8 cellular contexts compared by ENCODE assay signal in the genomic region with DNA sequence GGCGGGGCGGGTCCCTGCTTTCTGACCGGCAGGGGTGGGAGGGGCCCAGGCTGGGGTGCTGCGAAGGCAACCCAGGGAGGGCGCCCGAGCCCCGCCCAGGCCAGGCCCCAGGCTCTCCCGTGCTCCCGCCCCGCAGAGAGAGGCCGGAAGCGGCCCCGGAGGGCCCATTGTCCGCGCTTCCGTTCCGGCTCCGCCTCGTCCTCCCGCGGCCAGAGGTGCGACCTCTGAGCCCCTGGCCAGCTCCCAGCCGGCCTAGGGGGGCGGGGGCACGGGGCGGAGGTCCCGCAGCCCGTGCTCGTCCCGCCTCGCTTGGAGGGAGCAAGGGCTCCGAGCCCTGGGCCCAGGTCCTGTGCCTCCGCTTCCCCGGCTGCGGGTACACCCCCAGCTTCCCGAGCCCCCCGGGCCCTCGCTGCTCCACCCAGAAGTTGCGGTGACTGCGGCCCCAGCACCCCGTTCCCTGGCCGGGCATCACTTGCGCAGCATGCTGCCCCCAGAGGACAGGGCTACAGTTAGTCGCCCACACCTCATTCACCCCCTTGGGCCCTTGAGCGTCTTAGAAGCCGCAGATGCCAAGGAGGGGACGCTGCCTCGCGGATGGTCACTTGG. TPM values are rescaled to one million over a fixed set of nuclear protein-coding genes. Genes with fewer than 3 reads are reported as not detected.
DNase-seq lines count a peak whose midpoint lies in the region; ATAC-seq and TF ChIP-seq lines count a peak whose summit lies in the region.

No MANE protein-coding gene starts in this region.

- no peaks in the 10 kb centered on the region for H3K9me3 Mint-ChIP-seq in stimulated activated naive CD8-positive, alpha-beta T cell treated with anti-CD3 and anti-CD28 coated beads, Interleukin-15, Interleukin-2, amounts not matched to agents 100 ng/mL and 50 ng/mL, for 24 hours

- peak overlapping the region; percentile 94 to 97 for H3K27ac ChIP-seq in mucosa of rectum (ENCODE audit: low read depth in 2 of 2, low read length in 2 of 2)

- no peak for TF ChIP-seq CTCF in BE2C (IDR thresholded peaks at IDR 0.05; ENCODE audit: low read depth, low read length)
- TF ChIP-seq CTCF in epithelial cell of proximal tubule (conservative IDR thresholded peaks at IDR 0.05; ENCODE audit: low read depth, low read length) = no peak

- H3K36me3 Mint-ChIP-seq in stimulated activated naive CD8-positive, alpha-beta T cell treated with anti-CD3 and anti-CD28 coated beads, Interleukin-15, Interleukin-2, amounts not matched to agents 100 ng/mL and 50 ng/mL, for 24 hours (ENCODE audit: low read depth) = no peaks in the 10 kb centered on the region

- H3K4me3 ChIP-seq in BE2C (ENCODE audit: low read depth, low read length) = peak overlapping the region; percentile 54
- peak overlapping the region; percentile 67 for H3K4me3 ChIP-seq in epithelial cell of proximal tubule (ENCODE audit: low read depth, low read length)
- H3K4me3 ChIP-seq in mucosa of rectum (ENCODE audit: low read length in 2 of 2) = peak overlapping the region; percentile 66 to 84

- peak overlapping the region; percentile 90 for H3K4me3 Mint-ChIP-seq in stimulated activated naive CD8-positive, alpha-beta T cell treated with anti-CD3 and anti-CD28 coated beads, Interleukin-15, Interleukin-2, amounts not matched to agents 100 ng/mL and 50 ng/mL, for 24 hours

- H3K4me1 Mint-ChIP-seq in stimulated activated naive CD8-positive, alpha-beta T cell treated with anti-CD3 and anti-CD28 coated beads, Interleukin-15, Interleukin-2, amounts not matched to agents 100 ng/mL and 50 ng/mL, for 24 hours (ENCODE audit: low read depth) = peaks cover 18% of the 10 kb centered on the region

- H3K9ac ChIP-seq in mucosa of rectum (ENCODE audit: low read depth in 1 of 2, low read length in 2 of 2) = peak overlapping the region; percentile 85 to 93

- ATAC-seq in GM18858 (IDR thresholded peaks at IDR 0.05; ENCODE audit: unreplicated experiment) (peak; percentile 84), HG03039 (IDR thresholded peaks at IDR 0.05; ENCODE audit: unreplicated experiment) (peak; percentile 87)

- peak overlapping the region; percentile 89 for H3K27ac Mint-ChIP-seq in stimulated activated naive CD8-positive, alpha-beta T cell treated with anti-CD3 and anti-CD28 coated beads, Interleukin-15, Interleukin-2, amounts not matched to agents 100 ng/mL and 50 ng/mL, for 24 hours

- H3K27me3 ChIP-seq in BE2C = no peaks in the 10 kb centered on the region
- H3K27me3 ChIP-seq in mucosa of rectum (ENCODE audit: control insufficient read depth in 2 of 2, insufficient read depth in 2 of 2, low read length in 2 of 2) = no peaks in the 10 kb centered on the region

- H3K4me1 ChIP-seq in BE2C (peaks cover 14% of the 10 kb centered on the region), mucosa of rectum (ENCODE audit: control insufficient read depth in 2 of 2, insufficient read depth in 2 of 2, low read length in 2 of 2) (peaks cover 33 to 45% of the 10 kb centered on the region in 2 donors)

- H3K27me3 Mint-ChIP-seq in stimulated activated naive CD8-positive, alpha-beta T cell treated with anti-CD3 and anti-CD28 coated beads, Interleukin-15, Interleukin-2, amounts not matched to agents 100 ng/mL and 50 ng/mL, for 24 hours = no peaks in the 10 kb centered on the region

- H3K36me3 ChIP-seq in BE2C (no peaks in the 10 kb centered on the region), mucosa of rectum (ENCODE audit: control insufficient read depth in 2 of 2, insufficient read depth in 2 of 2, low read length in 2 of 2) (no peaks in the 10 kb centered on the region)

- DNase-seq in BE2C = peak; percentile 96
- DNase-seq in NCI-H510A treated with DMSO at 0.1 percent for 48 hours (lab: John Stamatoyannopoulos, UW) = peak; percentile 91
- DNase-seq in activated CD8-positive, alpha-beta memory T cell treated with anti-CD3 and anti-CD28 coated beads, Interleukin-2, amount 50 U/mL, for 4 hours = peak; percentile 60
- DNase-seq in epithelial cell of proximal tubule (ENCODE audit: low read depth) = no peak

- H3K9me3 ChIP-seq in BE2C (no peaks in the 10 kb centered on the region), mucosa of rectum (ENCODE audit: control insufficient read depth in 2 of 2, low read length in 2 of 2) (no peaks in the 10 kb centered on the region)

RNA-seq across cellular contexts. Expression of a gene that starts 20.4 kb away (rescaled TPM):
- 227 TPM for polyA plus RNA-seq in BE2C (2012; ENCODE audit: insufficient read depth, insufficient read length, low read depth)
- total RNA-seq in epithelial cell of proximal tubule = 27.3 and 30.7 TPM in 2 replicates
